Comparison of ENCODE assay signal across 1 cellular context in the genomic region with DNA sequence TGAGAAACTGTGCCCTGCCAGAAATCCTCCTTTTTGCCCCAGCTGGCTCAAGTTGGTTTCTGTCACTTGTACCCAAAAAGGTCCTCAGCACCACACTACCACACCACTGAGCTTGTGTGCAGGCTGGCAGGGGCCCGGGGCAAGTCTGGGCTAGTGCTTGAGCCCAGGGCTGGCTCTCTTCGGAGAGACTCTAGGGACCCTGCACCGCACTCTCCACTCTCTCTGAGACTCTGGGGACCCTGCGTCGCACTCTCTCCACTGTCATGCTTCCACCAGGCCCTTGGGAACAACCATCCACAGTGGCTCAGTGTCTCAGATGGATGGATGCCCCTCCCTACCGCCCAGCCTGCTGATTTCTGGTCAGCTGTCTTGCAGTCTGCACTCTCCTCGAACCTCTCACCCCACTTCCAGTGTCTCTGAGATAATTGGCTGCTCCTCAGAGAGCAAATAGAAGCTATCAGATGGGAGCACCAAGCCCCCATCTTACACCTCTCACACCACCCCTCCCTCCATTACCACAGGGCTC.
TF ChIP-seq lines count a peak whose summit lies in the region.

No MANE protein-coding gene starts in this region.

TF ChIP-seq in GM12891, 5 proteins besides CTCF, POLR2A, EP300 and RAD21:
- TF ChIP-seq POLR2AphosphoS5 (IDR thresholded peaks at IDR 0.05; ENCODE audit: low read depth, low read length) (no peak), POU2F2 (IDR thresholded peaks at IDR 0.05; ENCODE audit: low read depth, low read length) (no peak)
